24 cellular contexts compared by ENCODE assay signal in the genomic region with DNA sequence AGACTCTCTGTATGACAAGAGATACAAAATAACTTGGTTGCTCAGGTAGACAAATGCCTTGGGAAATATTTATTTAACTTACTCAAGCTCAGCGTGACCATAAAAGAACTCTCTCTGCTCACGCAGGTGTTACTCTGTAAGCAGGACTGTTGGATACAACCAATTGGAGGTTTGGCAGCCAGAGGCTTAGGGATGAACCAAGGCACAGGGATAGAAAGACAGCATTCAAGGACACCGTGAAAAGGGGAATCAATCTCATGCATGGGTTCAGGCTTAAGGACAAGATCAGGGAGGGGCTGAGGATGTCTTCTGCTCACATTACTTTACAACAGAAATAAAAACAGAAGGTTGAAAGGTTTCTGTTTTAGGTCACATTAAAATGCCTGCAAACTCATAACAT.
A peak's percentile ranks its signal among the peaks of the same experiment; 100 is the strongest.
DNase-seq lines count a peak whose midpoint lies in the region; ATAC-seq and TF ChIP-seq lines count a peak whose summit lies in the region.
"Had no signal": no experiment of that assay in that cellular context is flagged by ENCODE, and none has a peak within 500 bp of the region (broad histone marks: within the 10 kb centered on the region; RNA-seq: fewer than 3 reads in every experiment).

No MANE protein-coding gene starts in this region.

- H3K27me3 Mint-ChIP-seq in CD8-positive, alpha-beta T cell (ENCODE audit: low read depth), result peaks cover 3% of the 10 kb centered on the region

- peak in 1 of 2 donors; percentile 40 for TF ChIP-seq POLR2A in thyroid gland (IDR thresholded peaks at IDR 0.05)

- ATAC-seq in CD8-positive, alpha-beta T cell, result no peak
- no peak for ATAC-seq in HG03095 (IDR thresholded peaks at IDR 0.05; ENCODE audit: unreplicated experiment)
- ATAC-seq: K562, Right ventricle myocardium inferior, SK-N-SH treated with all-trans-retinoic acid at 6 μM for 48 hours, T-helper 17 cell had no signal

- no peaks in the 10 kb centered on the region for H3K4me1 Mint-ChIP-seq in CD8-positive, alpha-beta T cell (ENCODE audit: low read depth)
- H3K4me1 Mint-ChIP-seq: T-helper 17 cell had no signal

- H3K4me3 Mint-ChIP-seq in CD8-positive, alpha-beta T cell, result no peak overlapping the region
- H3K4me3 Mint-ChIP-seq: T-helper 17 cell had no signal

- no peak overlapping the region for H3K4me3 ChIP-seq in thyroid gland (replicated peaks in 1 of 3)
- H3K4me3 ChIP-seq in CD8-positive, alpha-beta T cell (ENCODE audit: low read depth, low read length), result no peak overlapping the region
- H3K4me3 ChIP-seq: K562, PC-9, SJCRH30 had no signal

- H3K27ac ChIP-seq in VCaP, result peak overlapping the region; percentile 51
- peak overlapping the region in 2 of 3 donors; percentile 18 to 50 for H3K27ac ChIP-seq in thyroid gland
- H3K27ac ChIP-seq in CD8-positive, alpha-beta T cell (ENCODE audit: low read depth, low read length), result no peak overlapping the region
- H3K27ac ChIP-seq: PC-9, SJCRH30 had no signal

- no peaks in the 10 kb centered on the region for H3K9me3 Mint-ChIP-seq in CD8-positive, alpha-beta T cell

- POLR2A ChIA-PET in CD8-positive, alpha-beta T cell (lab: Charles Lee), result no interaction called here

- TF ChIP-seq CTCF in VCaP (conservative IDR thresholded peaks at IDR 0.05) (no peak), thyroid gland (IDR thresholded peaks at IDR 0.05) (no peak), GM13977 (IDR thresholded peaks at IDR 0.05; ENCODE audit: extremely low read depth, insufficient read depth, missing control alignments) (no peak)
- no peak for TF ChIP-seq CTCF in CD8-positive, alpha-beta T cell (IDR thresholded peaks at IDR 0.05)

- CTCF ChIA-PET in CD8-positive, alpha-beta T cell (lab: Charles Lee), result no interaction called here

- H3K36me3 Mint-ChIP-seq in CD8-positive, alpha-beta T cell, result no peaks in the 10 kb centered on the region

- intact Hi-C loops in thyroid gland (cut with DNase I), result no loop called here
- intact Hi-C loops in CD8-positive, alpha-beta T cell (cut with DNase I, micrococcal nuclease), result no loop called here

- no peaks in the 10 kb centered on the region for H3K27me3 ChIP-seq in thyroid gland
- no peaks in the 10 kb centered on the region for H3K27me3 ChIP-seq in CD8-positive, alpha-beta T cell (ENCODE audit: insufficient read depth, low read length)
- H3K27me3 ChIP-seq: SJCRH30 had no signal

- H3K4me1 ChIP-seq in thyroid gland, result peaks cover 21 to 28% of the 10 kb centered on the region in 2 donors
- no peaks in the 10 kb centered on the region for H3K4me1 ChIP-seq in CD8-positive, alpha-beta T cell (ENCODE audit: insufficient read depth, low read length)
- H3K4me1 ChIP-seq: SJCRH30 had no signal

- no peaks in the 10 kb centered on the region for H3K9me3 ChIP-seq in thyroid gland
- no peaks in the 10 kb centered on the region for H3K9me3 ChIP-seq in CD8-positive, alpha-beta T cell (ENCODE audit: low read length)
- H3K9me3 ChIP-seq: SJCRH30 had no signal

- WGBS in thyroid gland, 2 donors, result 17 to 27% methylated on average over 3 of the region's 3 CpGs

- no peaks in the 10 kb centered on the region for H3K36me3 ChIP-seq in thyroid gland
- H3K36me3 ChIP-seq in CD8-positive, alpha-beta T cell (ENCODE audit: insufficient read depth, low read length), result no peaks in the 10 kb centered on the region
- H3K36me3 ChIP-seq: SJCRH30 had no signal

- no peak overlapping the region for H3K27ac Mint-ChIP-seq in CD8-positive, alpha-beta T cell
- H3K27ac Mint-ChIP-seq: T-helper 17 cell had no signal

- in situ Hi-C loops in GM13977 (cut with MboI; ENCODE audit: low pct_unique_long_range_greater_than_20kb, low sequenced_read_pairs, unreplicated experiment), result no loop called here

- DNase-seq in NCI-H748 (lab: John Stamatoyannopoulos, UW; ENCODE audit: unreplicated experiment) (peak; percentile 34), NCI-H748 treated with DMSO at 0.1 percent for 48 hours (lab: John Stamatoyannopoulos, UW) (no peak), NCI-H345 (lab: John Stamatoyannopoulos, UW) (peak; percentile 50), thyroid gland (peak; percentile 21 to 31), GM13977 (ENCODE audit: low spot score) (no peak)
- DNase-seq in CD8-positive, alpha-beta T cell, result no peak
- DNase-seq: 8988T; DMS79 treated with DMSO at 0.1 percent for 48 hours; GF-D8; Kasumi-1; MV-4-11; NCI-H1105 treated with DMSO at 0.1 percent for 48 hours; NCI-H146; NCI-H2029 treated with DMSO at 0.1 percent for 48 hours; NCI-H524; NK-92 treated with Interleukin-12 subunit alpha and Interleukin-12 subunit beta, amount 100 ng/mL, for 24 hours; PC-9; SJCRH30; T-helper 17 cell had no signal

Comparison
In these comparisons a context has a peak if more than half of its experiments do, and no peak if none do; other contexts are left out.
1. DNase-seq: peak in NCI-H748 (single experiment), NCI-H345 (single experiment) and thyroid gland (2 of 2); none in NCI-H748 treated with DMSO at 0.1 percent for 48 hours (single experiment), CD8-positive, alpha-beta T cell (0 of 7) and GM13977 (single experiment).